Comparison of ENCODE assay signal across 35 cellular contexts in the genomic region with DNA sequence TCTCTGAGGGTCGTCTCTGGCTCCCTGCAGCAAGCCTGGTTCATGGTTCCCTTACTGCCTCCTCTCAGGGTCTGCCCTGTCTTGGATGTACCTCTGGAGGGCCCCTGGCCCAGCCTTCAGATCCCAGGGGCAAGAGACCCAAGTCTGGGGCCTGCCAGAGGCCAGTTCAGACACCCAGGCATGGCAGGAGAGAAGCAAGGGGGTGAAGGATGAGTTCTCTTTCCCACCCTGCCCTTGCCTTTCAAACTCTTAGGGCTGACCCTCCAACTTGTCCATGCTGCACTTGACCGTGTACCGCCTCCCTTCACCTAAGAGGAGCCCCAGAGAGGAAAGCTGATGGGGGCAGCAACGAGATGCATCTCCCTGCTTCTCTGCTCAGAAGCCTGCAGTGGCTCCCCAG. TPM values are rescaled to one million over a fixed set of nuclear protein-coding genes. Genes with fewer than 3 reads are reported as not detected.
"Had no signal": no experiment of that assay in that cellular context is flagged by ENCODE, and none has a peak within 500 bp of the region (broad histone marks: within the 10 kb centered on the region; RNA-seq: fewer than 3 reads in every experiment).

No MANE protein-coding gene starts in this region.

- H3K27me3 ChIP-seq: adrenal gland, body of pancreas, cardiac muscle cell had no signal

- ATAC-seq: activated naive CD4-positive, alpha-beta T cell treated with anti-CD3 and anti-CD28 coated beads, Interleukin-2, amount 50 U/mL, for 72 hours; activated naive CD8-positive, alpha-beta T cell treated with anti-CD3 and anti-CD28 coated beads, Interleukin-2, amount 50 U/mL, for 24 hours; activated T-cell treated with anti-CD3 and anti-CD28 coated beads, Interleukin-2, amount 50 U/mL, for 4 hours; activated T-cell treated with anti-CD3 and anti-CD28 coated beads, Interleukin-2, amount 50 U/mL, for 72 hours; activated T-helper 17 cell treated with anti-CD3 and anti-CD28 coated beads, Interleukin-2, amount 50 U/mL, for 72 hours; body of pancreas had no signal

- H3K4me3 ChIP-seq: adrenal gland, ascending aorta, body of pancreas, breast epithelium, cardiac muscle cell had no signal

- H3K9me3 ChIP-seq: adrenal gland, ascending aorta, body of pancreas, breast epithelium had no signal

- DNase-seq: activated effector memory CD4-positive, alpha-beta T cell treated with anti-CD3 and anti-CD28 coated beads, Interleukin-2, amount 50 U/mL, for 16 hours; activated effector memory CD4-positive, alpha-beta T cell treated with Interleukin-2 at 50 U/mL for 16 hours; activated gamma-delta T cell; activated gamma-delta T cell treated with Interleukin-2 at 50 U/mL for 16 hours; activated naive CD4-positive, alpha-beta T cell treated with anti-CD3 and anti-CD28 coated beads for 36 hours; activated naive CD4-positive, alpha-beta T cell treated with anti-CD3 and anti-CD28 coated beads, Interleukin-2, amount 10 ng/mL, durations not matched to agents 7 days and 5 days; activated naive CD4-positive, alpha-beta T cell treated with anti-CD3 and anti-CD28 coated beads, Interleukin-2, amount 50 U/mL, for 16 hours; activated naive CD4-positive, alpha-beta T cell treated with Interleukin-2 at 50 U/mL for 16 hours; activated naive CD8-positive, alpha-beta T cell treated with anti-CD3 and anti-CD28 coated beads for 36 hours; activated naive CD8-positive, alpha-beta T cell treated with anti-CD3 and anti-CD28 coated beads, Interleukin-2, amount 10 ng/mL, durations not matched to agents 7 days and 5 days; activated naive CD8-positive, alpha-beta T cell treated with anti-CD3 and anti-CD28 coated beads, Interleukin-2, amount 50 U/mL, for 24 hours; activated T-cell treated with anti-CD3 and anti-CD28 coated beads for 4 hours; activated T-cell treated with anti-CD3 and anti-CD28 coated beads, Interleukin-2, amount 50 U/mL, for 1 hour; activated T-cell treated with anti-CD3 and anti-CD28 coated beads, Interleukin-2, amount 50 U/mL, for 24 hours; activated T-cell treated with anti-CD3 and anti-CD28 coated beads, Interleukin-2, amount 50 U/mL, for 4 hours; activated T-cell treated with anti-CD3 and anti-CD28 coated beads, Interleukin-2, amount 50 U/mL, for 48 hours; activated T-cell treated with anti-CD3 and anti-CD28 coated beads, Interleukin-2, amount 50 U/mL, for 72 hours; adrenal gland; amniotic stem cell; amygdala; anterior cingulate cortex; aorta; body of pancreas; brain microvascular endothelial cell; caudate nucleus; central memory CD4-positive, alpha-beta T cell; cerebellar nuclear complex had no signal

- H3K4me1 ChIP-seq: ascending aorta, body of pancreas had no signal

- H3K36me3 ChIP-seq: adrenal gland, ascending aorta, brain microvascular endothelial cell, breast epithelium, cardiac muscle cell had no signal

- H3K27ac ChIP-seq: adrenal gland, ascending aorta, body of pancreas, brain microvascular endothelial cell, breast epithelium, cardiac muscle cell had no signal

RNA-seq across cellular contexts. Expression of a gene that starts 4.2 kb away (rescaled TPM):
- total RNA-seq: activated naive CD4-positive, alpha-beta T cell treated with anti-CD3 and anti-CD28 coated beads, Interleukin-2, amount 50 U/mL, for 72 hours; activated naive CD8-positive, alpha-beta T cell treated with anti-CD3 and anti-CD28 coated beads, Interleukin-2, amount 10 ng/mL, durations not matched to agents 7 days and 5 days; activated T-cell treated with anti-CD3 and anti-CD28 coated beads, Interleukin-2, amount 50 U/mL, for 4 hours; activated T-helper 17 cell treated with anti-CD3 and anti-CD28 coated beads, Interleukin-2, amount 50 U/mL, for 72 hours; activated T-helper 2 cell treated with anti-CD3 and anti-CD28 coated beads, Interferon-gamma antibody, Interleukin-2, Interleukin-4, amounts not matched to agents 10 μg/mL and 5 μg/mL and 100 μg/mL, durations not matched to agents 14 hours and 24 hours and 36 hours; aorta; ascending aorta; body of pancreas; breast epithelium; bronchial epithelial cell; chondrocyte had no signal
